In genomic region chr1:1582970-1583666, GRCh38 we compare ENCODE assay signal across 27 cellular contexts. TPM values are rescaled to one million over a fixed set of nuclear protein-coding genes. Genes with fewer than 3 reads are reported as not detected.
"Had no signal": no experiment of that assay in that cellular context is flagged by ENCODE, and none has a peak within 500 bp of the region (broad histone marks: within the 10 kb centered on the region; RNA-seq: fewer than 3 reads in every experiment).

No MANE protein-coding gene starts in this region.

- H3K27ac ChIP-seq: colonic mucosa, dorsolateral prefrontal cortex, esophagus muscularis mucosa, sigmoid colon, VCaP had no signal

- H3K36me3 Mint-ChIP-seq: activated naive CD8-positive, alpha-beta T cell treated with anti-CD3 and anti-CD28 coated beads, Interleukin-2, amount 10 ng/mL, durations not matched to agents 7 days and 5 days had no signal

- H3K36me3 ChIP-seq: colonic mucosa, esophagus muscularis mucosa, sigmoid colon had no signal

- H3K27me3 ChIP-seq: colonic mucosa, dorsolateral prefrontal cortex had no signal

- H3K4me3 Mint-ChIP-seq: activated naive CD4-positive, alpha-beta T cell treated with anti-CD3 and anti-CD28 coated beads for 36 hours; activated naive CD8-positive, alpha-beta T cell treated with anti-CD3 and anti-CD28 coated beads, Interleukin-2, amount 10 ng/mL, durations not matched to agents 7 days and 5 days; effector memory CD8-positive, alpha-beta T cell; nephron had no signal

- FAIRE-seq: bronchial epithelial cell, endothelial cell of umbilical vein, frontal cortex, islet of Langerhans had no signal

- H3K27ac Mint-ChIP-seq: activated naive CD4-positive, alpha-beta T cell treated with anti-CD3 and anti-CD28 coated beads for 36 hours; activated naive CD8-positive, alpha-beta T cell treated with anti-CD3 and anti-CD28 coated beads, Interleukin-2, amount 10 ng/mL, durations not matched to agents 7 days and 5 days; effector memory CD8-positive, alpha-beta T cell; nephron had no signal

- H3K4me2 ChIP-seq: smooth muscle cell had no signal

- ATAC-seq: activated CD4-positive, CD25-positive, alpha-beta regulatory T cell treated with anti-CD3 and anti-CD28 coated beads, Interleukin-2, amount 50 U/mL, for 24 hours; effector memory CD8-positive, alpha-beta T cell; left ventricle myocardium superior had no signal

- DNase-seq: activated CD4-positive, alpha-beta T cell treated with anti-CD3 and anti-CD28 coated beads, Interleukin-2, amount 50 U/mL, for 4 hours; activated CD8-positive, alpha-beta memory T cell treated with anti-CD3 and anti-CD28 coated beads, Interleukin-2, amount 50 U/mL, for 48 hours; activated effector memory CD4-positive, alpha-beta T cell treated with Interleukin-2 at 50 U/mL for 16 hours; activated naive CD4-positive, alpha-beta T cell treated with anti-CD3 and anti-CD28 coated beads for 36 hours; activated naive CD8-positive, alpha-beta T cell treated with anti-CD3 and anti-CD28 coated beads, Interleukin-2, amount 10 ng/mL, durations not matched to agents 7 days and 5 days; activated T-cell treated with anti-CD3 and anti-CD28 coated beads, Interleukin-2, amount 50 U/mL, for 48 hours; amniotic stem cell; colonic mucosa; dorsolateral prefrontal cortex; effector memory CD8-positive, alpha-beta T cell; hypothalamus; left ventricle myocardium superior; mammary epithelial cell; sigmoid colon; stimulated activated CD4-positive, alpha-beta T cell treated with anti-CD3 and anti-CD28 coated beads, Interleukin-15, amount 100 ng/mL, for 24 hours; stimulated activated CD4-positive, alpha-beta T cell treated with anti-CD3 and anti-CD28 coated beads, Interleukin-2, amount 100 ng/mL, for 48 hours; stimulated activated CD8-positive, alpha-beta memory T cell treated with anti-CD3 and anti-CD28 coated beads, Interleukin-4, amount 100 ng/mL, for 48 hours; stimulated activated naive CD4-positive, alpha-beta T cell had no signal

- H3K9me3 Mint-ChIP-seq: activated naive CD4-positive, alpha-beta T cell treated with anti-CD3 and anti-CD28 coated beads for 36 hours; activated naive CD8-positive, alpha-beta T cell treated with anti-CD3 and anti-CD28 coated beads, Interleukin-2, amount 10 ng/mL, durations not matched to agents 7 days and 5 days; effector memory CD8-positive, alpha-beta T cell; nephron had no signal

- H3K9me3 ChIP-seq: colonic mucosa, esophagus muscularis mucosa, sigmoid colon had no signal

- H3K4me1 Mint-ChIP-seq: nephron had no signal

- H3K4me1 ChIP-seq: colonic mucosa, esophagus muscularis mucosa, sigmoid colon had no signal

- H3K4me3 ChIP-seq: colonic mucosa, dorsolateral prefrontal cortex, esophagus muscularis mucosa, sigmoid colon, smooth muscle cell had no signal

RNA-seq across cellular contexts. Expression of gene TMEM240, which starts 42.7 kb away (rescaled TPM):
- total RNA-seq: activated naive CD4-positive, alpha-beta T cell treated with anti-CD3 and anti-CD28 coated beads for 36 hours had no signal

RNA-seq across cellular contexts. Expression of gene MMP23B, which starts 48.9 kb away (rescaled TPM):
- polyA plus RNA-seq: mammary epithelial cell had no signal
